34 cellular contexts compared by ENCODE assay signal in the genomic region with DNA sequence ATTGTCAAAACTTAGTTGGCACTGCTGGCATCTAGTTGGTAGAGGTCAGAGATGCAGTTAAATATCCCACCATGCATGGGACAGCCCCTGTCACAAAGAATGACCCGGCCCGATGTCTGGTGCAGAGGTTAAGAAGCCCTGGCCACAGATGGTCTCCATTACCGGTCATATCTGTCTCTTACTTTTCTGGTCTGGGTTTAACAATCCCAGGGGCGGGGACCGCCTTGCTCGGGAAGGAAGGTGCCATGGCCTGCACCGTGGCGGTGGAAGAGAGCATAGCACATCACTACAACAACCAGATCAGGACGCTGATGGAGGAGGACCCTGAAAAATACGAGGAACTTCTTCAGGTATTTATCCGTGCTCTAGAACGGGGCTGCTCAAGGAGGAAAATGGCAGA.
"Had no signal": no experiment of that assay in that cellular context is flagged by ENCODE, and none has a peak within 500 bp of the region (broad histone marks: within the 10 kb centered on the region; RNA-seq: fewer than 3 reads in every experiment).

No MANE protein-coding gene starts in this region.

- H3K9me3 ChIP-seq: ascending aorta, Peyer's patch, SJSA1, SK-N-SH had no signal

- H3K4me3 Mint-ChIP-seq: activated CD8-positive, alpha-beta T cell treated with anti-CD3 and anti-CD28 coated beads for 36 hours; activated naive CD4-positive, alpha-beta T cell treated with anti-CD3 and anti-CD28 coated beads, Interleukin-2, amount 50 U/mL, for 24 hours; activated naive CD8-positive, alpha-beta T cell treated with anti-CD3 and anti-CD28 coated beads, Interleukin-2, amount 10 ng/mL, durations not matched to agents 7 days and 5 days; activated T-cell treated with anti-CD3 and anti-CD28 coated beads, Interleukin-2, amount 50 U/mL, for 72 hours; activated T-helper 17 cell treated with anti-CD3 and anti-CD28 coated beads, Interleukin-2, amount 50 U/mL, for 72 hours; T-cell had no signal

- DNase-seq: activated CD4-positive, alpha-beta T cell treated with anti-CD3 and anti-CD28 coated beads for 1 hour; activated CD4-positive, alpha-beta T cell treated with anti-CD3 and anti-CD28 coated beads for 48 hours; activated CD4-positive, CD25-positive, alpha-beta regulatory T cell; activated CD8-positive, alpha-beta T cell treated with anti-CD3 and anti-CD28 coated beads for 36 hours; activated effector memory CD4-positive, alpha-beta T cell treated with anti-CD3 and anti-CD28 coated beads, Interleukin-2, amount 50 U/mL, for 16 hours; activated naive CD4-positive, alpha-beta T cell treated with Interleukin-2 at 50 U/mL for 16 hours; activated naive CD8-positive, alpha-beta T cell treated with anti-CD3 and anti-CD28 coated beads, Interleukin-2, amount 10 ng/mL, durations not matched to agents 7 days and 5 days; activated T-cell treated with anti-CD3 and anti-CD28 coated beads, Interleukin-2, amount 50 U/mL, for 1 hour; activated T-cell treated with anti-CD3 and anti-CD28 coated beads, Interleukin-2, amount 50 U/mL, for 72 hours; amygdala; MM.1S; MV-4-11; NCI-H1092; NCI-H1436 treated with DMSO at 0.1 percent for 48 hours; NCI-H1694 treated with DMSO at 0.1 percent for 48 hours; NCI-H2029; NCI-H510A; NCI-H526; NCI-H748 treated with DMSO at 0.1 percent for 48 hours; NK-92 treated with Interleukin-12 subunit alpha and Interleukin-12 subunit beta, amount 100 ng/mL, for 24 hours; PC-3; Peyer's patch; RPMI8226; SHP77 treated with DMSO at 0.1 percent for 48 hours; SK-N-SH; T-cell; T-helper 2 cell; T-helper 9 cell; WERI-Rb-1 had no signal

- H3K9me3 Mint-ChIP-seq: activated CD8-positive, alpha-beta T cell treated with anti-CD3 and anti-CD28 coated beads for 36 hours; activated naive CD4-positive, alpha-beta T cell treated with anti-CD3 and anti-CD28 coated beads, Interleukin-2, amount 50 U/mL, for 24 hours; activated naive CD8-positive, alpha-beta T cell treated with anti-CD3 and anti-CD28 coated beads, Interleukin-2, amount 10 ng/mL, durations not matched to agents 7 days and 5 days; activated T-cell treated with anti-CD3 and anti-CD28 coated beads, Interleukin-2, amount 50 U/mL, for 72 hours; activated T-helper 17 cell treated with anti-CD3 and anti-CD28 coated beads, Interleukin-2, amount 50 U/mL, for 72 hours; T-cell had no signal

- H3K27ac ChIP-seq: ascending aorta, KMS-11, Peyer's patch, SJSA1, WERI-Rb-1 had no signal

- H3K4me1 Mint-ChIP-seq: activated naive CD8-positive, alpha-beta T cell treated with anti-CD3 and anti-CD28 coated beads, Interleukin-2, amount 10 ng/mL, durations not matched to agents 7 days and 5 days; activated T-helper 17 cell treated with anti-CD3 and anti-CD28 coated beads, Interleukin-2, amount 50 U/mL, for 72 hours had no signal

- ATAC-seq: activated CD8-positive, alpha-beta T cell treated with anti-CD3 and anti-CD28 coated beads for 36 hours; activated T-cell treated with anti-CD3 and anti-CD28 coated beads, Interleukin-2, amount 50 U/mL, for 72 hours; activated T-helper 17 cell treated with anti-CD3 and anti-CD28 coated beads, Interleukin-2, amount 50 U/mL, for 72 hours; PC-3; T-cell had no signal

- H3K27me3 ChIP-seq: ascending aorta, Peyer's patch, SJSA1 had no signal

- H3K27me3 Mint-ChIP-seq: activated CD8-positive, alpha-beta T cell treated with anti-CD3 and anti-CD28 coated beads for 36 hours; activated naive CD4-positive, alpha-beta T cell treated with anti-CD3 and anti-CD28 coated beads, Interleukin-2, amount 50 U/mL, for 24 hours; activated naive CD8-positive, alpha-beta T cell treated with anti-CD3 and anti-CD28 coated beads, Interleukin-2, amount 10 ng/mL, durations not matched to agents 7 days and 5 days; activated T-helper 17 cell treated with anti-CD3 and anti-CD28 coated beads, Interleukin-2, amount 50 U/mL, for 72 hours; T-cell had no signal

- H3K27ac Mint-ChIP-seq: activated CD8-positive, alpha-beta T cell treated with anti-CD3 and anti-CD28 coated beads for 36 hours; activated naive CD4-positive, alpha-beta T cell treated with anti-CD3 and anti-CD28 coated beads, Interleukin-2, amount 50 U/mL, for 24 hours; activated naive CD8-positive, alpha-beta T cell treated with anti-CD3 and anti-CD28 coated beads, Interleukin-2, amount 10 ng/mL, durations not matched to agents 7 days and 5 days; activated T-cell treated with anti-CD3 and anti-CD28 coated beads, Interleukin-2, amount 50 U/mL, for 72 hours; activated T-helper 17 cell treated with anti-CD3 and anti-CD28 coated beads, Interleukin-2, amount 50 U/mL, for 72 hours; T-cell had no signal
